In genomic region chr14:91374287-91374880, GRCh38 we compare ENCODE assay signal across 11 cellular contexts. TPM values are rescaled to one million over a fixed set of nuclear protein-coding genes. Genes with fewer than 3 reads are reported as not detected.
DNase-seq lines count a peak whose midpoint lies in the region; ATAC-seq, FAIRE-seq and TF ChIP-seq lines count a peak whose summit lies in the region.
"Had no signal": no experiment of that assay in that cellular context is flagged by ENCODE, and none has a peak within 500 bp of the region (broad histone marks: within the 10 kb centered on the region; RNA-seq: fewer than 3 reads in every experiment).

No MANE protein-coding gene starts in this region.

- no peak for FAIRE-seq in endothelial cell of umbilical vein (lab: Jason Lieb, UNC)

- peaks cover 99% of the 10 kb centered on the region for H4K20me1 ChIP-seq in BLaER1
- H4K20me1 ChIP-seq in PC-9 (ENCODE audit: insufficient read depth): no peaks in the 10 kb centered on the region
- no peaks in the 10 kb centered on the region for H4K20me1 ChIP-seq in endothelial cell of umbilical vein (replicated peaks; ENCODE audit: control insufficient read depth, extremely low read depth, insufficient read depth, low read length)

- no peak overlapping the region for H2AFZ ChIP-seq in PC-9
- no peak overlapping the region for H2AFZ ChIP-seq in endothelial cell of umbilical vein (ENCODE audit: low read depth, low read length)
- H2AFZ ChIP-seq: hepatocyte had no signal

- TF ChIP-seq CTCF in PC-9 (conservative IDR thresholded peaks at IDR 0.05) (no peak), endothelial cell of umbilical vein (IDR thresholded peaks at IDR 0.05; ENCODE audit: extremely low read depth in 1 of 2, insufficient read depth in 1 of 2, low read depth in 1 of 2, low read length in 2 of 2) (no peak)

- no peaks in the 10 kb centered on the region for H3K9me1 ChIP-seq in endothelial cell of umbilical vein (replicated peaks; ENCODE audit: control insufficient read depth, extremely low read depth, insufficient read depth, low read length)

- no peaks in the 10 kb centered on the region for H3K27me3 ChIP-seq in BLaER1
- H3K27me3 ChIP-seq in PC-9 (ENCODE audit: insufficient read depth, low read depth): no peaks in the 10 kb centered on the region
- H3K27me3 ChIP-seq in endothelial cell of umbilical vein (ENCODE audit: control insufficient read depth in 2 of 2, insufficient read depth in 2 of 2, low read length in 2 of 2): no peaks in the 10 kb centered on the region
- H3K27me3 ChIP-seq: hepatocyte had no signal

- no peak for TF ChIP-seq POLR2A in endothelial cell of umbilical vein (IDR thresholded peaks at IDR 0.05; ENCODE audit: low read depth, low read length)

- H3K79me2 ChIP-seq in PC-9 (ENCODE audit: low read depth) (0 out of 2 replicates have a peak, but pooled peaks cover 3% of the 10 kb centered on the region), endothelial cell of umbilical vein (ENCODE audit: control insufficient read depth, insufficient read depth, low read length) (no peaks in the 10 kb centered on the region)

- BruUV-seq in PC-9 (replicated peaks; lab: Mats Ljungman, UMichigan) (no TSS peak), endothelial cell of umbilical vein (replicated peaks; lab: Mats Ljungman, UMichigan) (no TSS peak)

- dilution Hi-C loops in endothelial cell of umbilical vein (cut with MboI; ENCODE audit: extremely low pct_ligation_motif_present, low sequenced_read_pairs): no loop called here

- H3K4me2 ChIP-seq in BLaER1 (peak overlapping the region; percentile 92), PC-9 (peak overlapping the region; percentile 60), endothelial cell of umbilical vein (ENCODE audit: insufficient read depth, low read length) (no peak overlapping the region)
- H3K4me2 ChIP-seq: hepatocyte had no signal

- H3K9me2 ChIP-seq in PC-9 (ENCODE audit: insufficient read depth): no peaks in the 10 kb centered on the region

- intact Hi-C loops in PC-9 (cut with micrococcal nuclease; ENCODE audit: unreplicated experiment): no loop called here
- intact Hi-C loops in endothelial cell of umbilical vein (cut with micrococcal nuclease): no loop called here

- H3K36me3 ChIP-seq in BLaER1 (peaks cover 13% of the 10 kb centered on the region), PC-9 (ENCODE audit: low read depth) (no peaks in the 10 kb centered on the region), endothelial cell of umbilical vein (ENCODE audit: control insufficient read depth in 2 of 2, extremely low read depth in 1 of 2, insufficient read depth in 2 of 2, low read length in 2 of 2) (no peaks in the 10 kb centered on the region)

- H3K4me3 ChIP-seq in BLaER1 (peak overlapping the region; percentile 35; the same call in 1 of the 2 replicates), PC-9 (no peak overlapping the region), endothelial cell of umbilical vein (replicated peaks in 1 of 3; ENCODE audit: insufficient read depth in 1 of 3, low read depth in 1 of 3, low read length in 3 of 3) (no peak overlapping the region)
- H3K4me3 ChIP-seq: hepatocyte had no signal

- DNase-seq in DMS79 treated with DMSO at 0.1 percent for 48 hours (lab: John Stamatoyannopoulos, UW) (peak; percentile 84), PC-9 (peak; percentile 52 to 82), endothelial cell of umbilical vein (ENCODE audit: low read depth, low spot score) (peak; percentile 17)
- DNase-seq in activated CD4-positive, CD25-positive, alpha-beta regulatory T cell (lab: John Stamatoyannopoulos, UW): no peak
- DNase-seq in stimulated activated CD4-positive, alpha-beta T cell treated with anti-CD3 and anti-CD28 coated beads, Interleukin-2, amount 100 ng/mL, for 48 hours: no peak
- DNase-seq: IMR-90 had no signal

- no peak for ATAC-seq in HG02981 (IDR thresholded peaks at IDR 0.05; ENCODE audit: unreplicated experiment)
- no peak for ATAC-seq in HG03135 (IDR thresholded peaks at IDR 0.05; ENCODE audit: unreplicated experiment)
- ATAC-seq: Panc1 had no signal

- POLR2A ChIA-PET in PC-9 (lab: Charles Lee; ENCODE audit: unreplicated experiment): interaction anchor here (0.5 kb wide), 1 partner anchor 44 kb away, joined by 3 read pairs; no protein-coding TSS in a partner anchor
- POLR2A ChIA-PET in endothelial cell of umbilical vein (lab: Charles Lee): interaction anchor here (0.8 kb wide), 1 partner anchor 16 kb away, joined by 3 read pairs; no protein-coding TSS in a partner anchor

- CTCF ChIA-PET in PC-9 (lab: Charles Lee): no interaction called here
- CTCF ChIA-PET in endothelial cell of umbilical vein (lab: Charles Lee): interaction anchor here (0.8 to 1.2 kb wide), 5 partner anchors 8 to 51 kb away, joined by 3 to 6 read pairs (median 4); no protein-coding TSS in a partner anchor

- H3K9ac ChIP-seq in BLaER1 (peak overlapping the region; percentile 54; the same call in 1 of the 2 replicates), endothelial cell of umbilical vein (replicated peaks; ENCODE audit: extremely low read depth, insufficient read depth, low read length) (no peak overlapping the region)

- H3K9me3 ChIP-seq in BLaER1 (no peaks in the 10 kb centered on the region), PC-9 (ENCODE audit: insufficient read depth, low read depth) (no peaks in the 10 kb centered on the region), endothelial cell of umbilical vein (replicated peaks; ENCODE audit: control insufficient read depth, insufficient read depth, low read length) (no peaks in the 10 kb centered on the region)

- H3K27ac ChIP-seq in BLaER1: peak overlapping the region; percentile 70
- H3K27ac ChIP-seq in PC-9: peak overlapping the region; percentile 47
- no peak overlapping the region for H3K27ac ChIP-seq in endothelial cell of umbilical vein (ENCODE audit: insufficient read depth, low read depth, low read length)
- H3K27ac ChIP-seq: hepatocyte had no signal

- H3F3A ChIP-seq in PC-9 (ENCODE audit: insufficient read depth, low read depth): peaks cover 9% of the 10 kb centered on the region; the same call in 1 of the 2 replicates

- peaks cover 100% of the 10 kb centered on the region for H3K4me1 ChIP-seq in BLaER1
- H3K4me1 ChIP-seq in PC-9 (replicated peaks; ENCODE audit: insufficient read depth): peaks cover 39% of the 10 kb centered on the region
- H3K4me1 ChIP-seq in endothelial cell of umbilical vein (ENCODE audit: control insufficient read depth, extremely low read depth, insufficient read depth, low read length): peaks cover 58% of the 10 kb centered on the region

TF ChIP-seq in endothelial cell of umbilical vein, 7 proteins besides CTCF, POLR2A, EP300 and RAD21:
- TF ChIP-seq GATA2 (IDR thresholded peaks at IDR 0.05; ENCODE audit: insufficient read depth, insufficient read length, low read depth, low read length) (no peak), JUN (IDR thresholded peaks at IDR 0.05; ENCODE audit: borderline replicate concordance, insufficient read depth, insufficient read length, low read depth) (no peak), MYC (IDR thresholded peaks at IDR 0.05; ENCODE audit: low read depth, low read length) (no peak), MAX (IDR thresholded peaks at IDR 0.05; ENCODE audit: insufficient read depth, insufficient read length) (no peak), POLR2AphosphoS5 (IDR thresholded peaks at IDR 0.05; ENCODE audit: insufficient read depth, low read depth, low read length) (no peak), FOS (IDR thresholded peaks at IDR 0.05; ENCODE audit: borderline replicate concordance, insufficient read depth, low read length) (no peak), EZH2 (IDR thresholded peaks at IDR 0.05; ENCODE audit: borderline replicate concordance, low read depth, low read length, severe bottlenecking) (no peak)

RNA-seq across cellular contexts. Expression of gene CCDC88C, which starts 43.2 kb away (rescaled TPM):
- total RNA-seq in PC-9 (2021) (7.4 and 10.4 TPM in 2 replicates), endothelial cell of umbilical vein (29.6 and 52.1 TPM in 2 replicates)
- 11.2 and 11.4 TPM in 2 replicates for polyA plus RNA-seq in endothelial cell of umbilical vein
- 10.1 and 12.1 TPM in 2 replicates for polyA plus RNA-seq in endothelial cell of umbilical vein (2011; cell fraction: cytosol; rRNA removed)
- 37.8 and 42.5 TPM in 2 replicates for polyA plus RNA-seq in endothelial cell of umbilical vein (2011; cell fraction: nucleus; rRNA removed)
- 11.1 and 12.5 TPM in 2 replicates for polyA plus RNA-seq in endothelial cell of umbilical vein (2012)
- polyA minus RNA-seq in endothelial cell of umbilical vein: 33.4 and 44.5 TPM in 2 replicates
- 7.9 TPM for polyA minus RNA-seq in endothelial cell of umbilical vein (2011; cell fraction: cytosol; rRNA and poly(A)+ RNA removed)
- polyA minus RNA-seq in endothelial cell of umbilical vein (2011; cell fraction: nucleus; rRNA and poly(A)+ RNA removed): 40.9 and 45.2 TPM in 2 replicates

Comparison
In these comparisons a context has a peak if more than half of its experiments do, and no peak if none do; other contexts are left out.
1. DNase-seq: peak in DMS79 treated with DMSO at 0.1 percent for 48 hours (single experiment), PC-9 (2 of 2) and endothelial cell of umbilical vein (single experiment); none in activated CD4-positive, CD25-positive, alpha-beta regulatory T cell (0 of 4) and stimulated activated CD4-positive, alpha-beta T cell treated with anti-CD3 and anti-CD28 coated beads, Interleukin-2, amount 100 ng/mL, for 48 hours (0 of 2).